Comparison of ENCODE assay signal across 15 cellular contexts in the genomic region with DNA sequence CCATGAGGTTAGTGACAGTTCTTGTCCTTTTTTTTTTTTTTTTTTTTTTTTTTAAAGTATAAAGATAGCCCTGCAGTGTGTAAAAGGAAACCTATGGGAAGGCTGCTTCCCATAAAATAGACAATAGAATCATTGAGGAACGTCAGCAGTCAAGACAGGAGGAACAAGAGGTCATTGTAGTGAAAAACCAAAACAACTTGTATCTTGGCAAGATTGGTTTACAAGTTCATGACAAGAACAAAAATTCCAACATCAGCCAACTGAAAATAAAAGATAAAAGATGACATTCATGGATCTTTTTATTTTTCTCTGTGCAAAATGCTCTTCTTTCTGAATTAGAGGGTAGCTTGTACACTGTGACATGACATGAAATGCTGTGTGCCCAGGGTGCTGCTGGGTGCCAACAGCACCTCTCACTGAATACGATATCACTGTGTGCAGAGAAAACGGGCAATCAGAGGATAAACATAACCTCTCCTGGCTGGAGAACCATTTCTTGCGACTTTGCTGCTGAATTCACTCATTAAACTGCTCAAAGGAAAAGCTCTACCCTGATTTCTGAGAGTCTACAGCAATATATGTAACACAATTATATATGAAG. TPM values are rescaled to one million over a fixed set of nuclear protein-coding genes. Genes with fewer than 3 reads are reported as not detected.
DNase-seq lines count a peak whose midpoint lies in the region; FAIRE-seq and TF ChIP-seq lines count a peak whose summit lies in the region.
"Had no signal": no experiment of that assay in that cellular context is flagged by ENCODE, and none has a peak within 500 bp of the region (broad histone marks: within the 10 kb centered on the region; RNA-seq: fewer than 3 reads in every experiment).

No MANE protein-coding gene starts in this region.

- 29% methylated on average over 4 of the region's 4 CpGs for WGBS in liver
- WGBS in small intestine, 3 donors, result 46 to 56% (median 55%) methylated on average over 4 of the region's 4 CpGs

- H3K9me3 ChIP-seq in liver (ENCODE audit: control insufficient read depth in 4 of 4, low read length in 3 of 4), result no peaks in the 10 kb centered on the region
- H3K9me3 ChIP-seq in small intestine (ENCODE audit: control insufficient read depth, low read depth), result no peaks in the 10 kb centered on the region
- H3K9me3 ChIP-seq: left lung had no signal

- H3K27ac ChIP-seq in liver (ENCODE audit: low read depth in 1 of 2, low read length in 2 of 2) (no peak overlapping the region), substantia nigra (ENCODE audit: low read depth, low read length, poor library complexity, severe bottlenecking) (peak overlapping the region; percentile 97), RWPE1 (no peak overlapping the region), small intestine (ENCODE audit: low read depth in 1 of 2, low read length in 1 of 2) (no peak overlapping the region)
- H3K27ac ChIP-seq: left lung had no signal

- H3K4me3 Mint-ChIP-seq in activated CD4-positive, alpha-beta memory T cell treated with anti-CD3 and anti-CD28 coated beads for 36 hours, result no peak overlapping the region
- H3K4me3 Mint-ChIP-seq: activated B cell treated with CpG ODN at 0.5 μM for 24 hours; activated naive CD4-positive, alpha-beta T cell treated with anti-CD3 and anti-CD28 coated beads, Interleukin-2, amount 10 ng/mL, durations not matched to agents 7 days and 5 days; B cell had no signal

- no peaks in the 10 kb centered on the region for H3K4me1 Mint-ChIP-seq in activated CD4-positive, alpha-beta memory T cell treated with anti-CD3 and anti-CD28 coated beads for 36 hours (ENCODE audit: low read depth)
- H3K4me1 Mint-ChIP-seq: activated B cell treated with CpG ODN at 0.5 μM for 24 hours; activated naive CD4-positive, alpha-beta T cell treated with anti-CD3 and anti-CD28 coated beads, Interleukin-2, amount 10 ng/mL, durations not matched to agents 7 days and 5 days; B cell had no signal

- H3K9ac ChIP-seq in liver (ENCODE audit: low read depth in 1 of 2, low read length in 2 of 2), result peak overlapping the region in 1 of 2 donors; percentile 53

- no peak for FAIRE-seq in small intestine (lab: Jason Lieb, UNC)

- H3K4me3 ChIP-seq in fibroblast of pulmonary artery (replicated peaks; ENCODE audit: low read depth, low read length) (no peak overlapping the region), liver (ENCODE audit: low read depth in 1 of 3, low read length in 3 of 3) (no peak overlapping the region), small intestine (ENCODE audit: low read depth in 1 of 2, low read length in 2 of 2) (no peak overlapping the region)
- H3K4me3 ChIP-seq: left lung had no signal

- H3K27me3 Mint-ChIP-seq in activated CD4-positive, alpha-beta memory T cell treated with anti-CD3 and anti-CD28 coated beads for 36 hours, result no peaks in the 10 kb centered on the region
- H3K27me3 Mint-ChIP-seq: activated B cell treated with CpG ODN at 0.5 μM for 24 hours; activated naive CD4-positive, alpha-beta T cell treated with anti-CD3 and anti-CD28 coated beads, Interleukin-2, amount 10 ng/mL, durations not matched to agents 7 days and 5 days; B cell had no signal

- peaks cover 10% of the 10 kb centered on the region for H3K36me3 Mint-ChIP-seq in activated CD4-positive, alpha-beta memory T cell treated with anti-CD3 and anti-CD28 coated beads for 36 hours

- peaks cover 1 to 15% (median 12%) of the 10 kb centered on the region in 4 donors for H3K4me1 ChIP-seq in liver (ENCODE audit: control insufficient read depth in 4 of 4, insufficient read depth in 4 of 4, low read length in 3 of 4)
- H3K4me1 ChIP-seq in small intestine (ENCODE audit: control insufficient read depth in 2 of 2, insufficient read depth in 1 of 2, low read depth in 1 of 2, low read length in 1 of 2), result no peaks in the 10 kb centered on the region

- TF ChIP-seq CTCF in fibroblast of pulmonary artery (IDR thresholded peaks at IDR 0.05; ENCODE audit: low read length, missing control alignments) (no peak), liver (IDR thresholded peaks at IDR 0.05; ENCODE audit: low read depth, low read length, missing input control) (no peak), RWPE1 (conservative IDR thresholded peaks at IDR 0.05; ENCODE audit: low read depth) (no peak)

- TF ChIP-seq RAD21 in liver (IDR thresholded peaks at IDR 0.05), result no peak

- H3K27me3 ChIP-seq in liver (ENCODE audit: control insufficient read depth in 4 of 4, insufficient read depth in 4 of 4, low read length in 3 of 4) (no peaks in the 10 kb centered on the region), small intestine (ENCODE audit: control insufficient read depth in 2 of 2, insufficient read depth in 2 of 2, low read length in 2 of 2) (no peaks in the 10 kb centered on the region)
- H3K27me3 ChIP-seq: left lung had no signal

- no peaks in the 10 kb centered on the region for H3K9me3 Mint-ChIP-seq in activated CD4-positive, alpha-beta memory T cell treated with anti-CD3 and anti-CD28 coated beads for 36 hours
- H3K9me3 Mint-ChIP-seq: activated B cell treated with CpG ODN at 0.5 μM for 24 hours; activated naive CD4-positive, alpha-beta T cell treated with anti-CD3 and anti-CD28 coated beads, Interleukin-2, amount 10 ng/mL, durations not matched to agents 7 days and 5 days had no signal

- CTCF ChIA-PET in activated CD4-positive, alpha-beta memory T cell treated with anti-CD3 and anti-CD28 coated beads for 36 hours (lab: Charles Lee), result interaction anchor here (1.1 to 3.6 kb wide), 3 partner anchors 7 to 61 kb away, joined by 4 to 17 read pairs (median 5); a partner anchor contains a TSS
- CTCF ChIA-PET in RWPE1 (lab: Yijun Ruan, JAX), result no interaction called here

- H3K36me3 ChIP-seq in liver (ENCODE audit: control insufficient read depth in 4 of 4, insufficient read depth in 3 of 4, low read depth in 1 of 4, low read length in 3 of 4), result peaks cover 0 to 18% (median 6%) of the 10 kb centered on the region in 4 donors
- peaks cover 8 to 17% of the 10 kb centered on the region in 2 donors for H3K36me3 ChIP-seq in small intestine (ENCODE audit: control insufficient read depth in 2 of 2, insufficient read depth in 2 of 2, low read length in 2 of 2)

- no peak overlapping the region for H3K27ac Mint-ChIP-seq in activated CD4-positive, alpha-beta memory T cell treated with anti-CD3 and anti-CD28 coated beads for 36 hours
- H3K27ac Mint-ChIP-seq: activated B cell treated with CpG ODN at 0.5 μM for 24 hours; activated naive CD4-positive, alpha-beta T cell treated with anti-CD3 and anti-CD28 coated beads, Interleukin-2, amount 10 ng/mL, durations not matched to agents 7 days and 5 days; B cell had no signal

- DNase-seq in RPMI7951 (ENCODE audit: low read depth) (peak; percentile 30), fibroblast of pulmonary artery (ENCODE audit: low read depth) (peak; percentile 64), substantia nigra (lab: John Stamatoyannopoulos, UW) (peak in 17 of 49 donors; percentile 11 to 66 (median 22)), RWPE1 (ENCODE audit: low spot score) (no peak), small intestine (no peak)
- DNase-seq in activated CD4-positive, alpha-beta T cell treated with anti-CD3 and anti-CD28 coated beads, Interleukin-2, amount 50 U/mL, for 4 hours, result no peak
- no peak for DNase-seq in activated CD4-positive, alpha-beta memory T cell treated with anti-CD3 and anti-CD28 coated beads for 36 hours
- DNase-seq: activated B cell treated with CpG ODN at 0.5 μM for 24 hours; activated naive CD4-positive, alpha-beta T cell treated with anti-CD3 and anti-CD28 coated beads, Interleukin-2, amount 10 ng/mL, durations not matched to agents 7 days and 5 days; left lung; NCI-H226; stimulated activated naive CD8-positive, alpha-beta T cell treated with anti-CD3 and anti-CD28 coated beads, Interleukin-15, Interleukin-2, amounts not matched to agents 100 U/mL and 50 U/mL, for 24 hours; SW 1271 had no signal

- intact Hi-C loops in activated CD4-positive, alpha-beta memory T cell treated with anti-CD3 and anti-CD28 coated beads for 36 hours (cut with micrococcal nuclease), result loop anchor here (10.0 kb wide), 1 partner anchor 198 kb away; no protein-coding TSS in a partner anchor

- POLR2A ChIA-PET in activated CD4-positive, alpha-beta memory T cell treated with anti-CD3 and anti-CD28 coated beads for 36 hours (lab: Charles Lee), result interaction anchor here (0.9 kb wide), 1 partner anchor 30 kb away, joined by 3 read pairs; no protein-coding TSS in a partner anchor
- POLR2A ChIA-PET in RWPE1 (lab: Yijun Ruan, JAX; ENCODE audit: low non-redundant PET), result no interaction called here

TF ChIP-seq in liver, 16 proteins besides CTCF, POLR2A, EP300 and RAD21:
- TF ChIP-seq RXRA (IDR thresholded peaks at IDR 0.05), result no peak
- peak; percentile 80 for TF ChIP-seq NR2F2 (IDR thresholded peaks at IDR 0.05)

RNA-seq across cellular contexts. Expression of a gene that starts 30.1 kb away (rescaled TPM):
- total RNA-seq in RPMI7951 (2014; rRNA removed; shearing (Covaris generic)), result 66.2 and 72.0 TPM in 2 replicates
- 10 to 100 TPM; 23.3 to 25.4 TPM for total RNA-seq in liver
- 10 to 100 TPM; 21.8 to 37.6 TPM for polyA plus RNA-seq in liver
- total RNA-seq in activated CD4-positive, alpha-beta memory T cell treated with anti-CD3 and anti-CD28 coated beads for 36 hours, result 10 to 100 TPM; 41.6 to 43.4 TPM
- polyA plus RNA-seq in small intestine, result 100 to 1,000 TPM in 1 of 3 donors, 10 to 100 TPM in 2; 79.5 to 132 (median 84.6) TPM

Comparison
In these comparisons a context has a peak if more than half of its experiments do, and no peak if none do; other contexts are left out.
1. DNase-seq: peak in RPMI7951 (single experiment) and fibroblast of pulmonary artery (single experiment); none in activated CD4-positive, alpha-beta T cell treated with anti-CD3 and anti-CD28 coated beads, Interleukin-2, amount 50 U/mL, for 4 hours (0 of 2), activated CD4-positive, alpha-beta memory T cell treated with anti-CD3 and anti-CD28 coated beads for 36 hours (single experiment), RWPE1 (single experiment) and small intestine (single experiment).